26 cellular contexts compared by ENCODE assay signal in genomic region chr18:48682768-48683167, GRCh38.
"Had no signal": no experiment of that assay in that cellular context is flagged by ENCODE, and none has a peak within 500 bp of the region (broad histone marks: within the 10 kb centered on the region; RNA-seq: fewer than 3 reads in every experiment).

No MANE protein-coding gene starts in this region.

- H3K27ac Mint-ChIP-seq: immature natural killer cell; memory B cell; natural killer cell; progenitor cell of endocrine pancreas; stimulated activated memory B cell treated with anti-CD40 and anti-IgM and Interleukin-4, amounts not matched to agents 10 μg/mL and 1 μg/mL and 100 μg/mL, for 72 hours; stimulated activated naive CD8-positive, alpha-beta T cell treated with anti-CD3 and anti-CD28 coated beads, Interleukin-15, Interleukin-2, amounts not matched to agents 100 ng/mL and 50 ng/mL, for 24 hours had no signal

- H3K9me3 Mint-ChIP-seq: immature natural killer cell; memory B cell; natural killer cell; stimulated activated memory B cell treated with anti-CD40 and anti-IgM and Interleukin-4, amounts not matched to agents 10 μg/mL and 1 μg/mL and 100 μg/mL, for 72 hours; stimulated activated naive CD8-positive, alpha-beta T cell treated with anti-CD3 and anti-CD28 coated beads, Interleukin-15, Interleukin-2, amounts not matched to agents 100 ng/mL and 50 ng/mL, for 24 hours had no signal

- H3K9me3 ChIP-seq: gastroesophageal sphincter, neutrophil, pancreas, right atrium auricular region, suprapubic skin, vagina had no signal

- H3K36me3 Mint-ChIP-seq: immature natural killer cell, natural killer cell had no signal

- H3K4me3 Mint-ChIP-seq: immature natural killer cell; memory B cell; natural killer cell; stimulated activated memory B cell treated with anti-CD40 and anti-IgM and Interleukin-4, amounts not matched to agents 10 μg/mL and 1 μg/mL and 100 μg/mL, for 72 hours; stimulated activated naive CD8-positive, alpha-beta T cell treated with anti-CD3 and anti-CD28 coated beads, Interleukin-15, Interleukin-2, amounts not matched to agents 100 ng/mL and 50 ng/mL, for 24 hours had no signal

- DNase-seq: cerebellar nuclear complex; effector CD4-positive, alpha-beta T cell; foreskin fibroblast; hypothalamus; immature natural killer cell; islet precursor cell; natural killer cell; pancreas; stimulated activated CD4-positive, alpha-beta T cell treated with anti-CD3 and anti-CD28 coated beads, Interleukin-2, amount 100 ng/mL, for 24 hours; stimulated activated CD4-positive, alpha-beta T cell treated with anti-CD3 and anti-CD28 coated beads, Interleukin-4, amount 100 ng/mL, for 24 hours; trophoblast cell had no signal

- H3K4me3 ChIP-seq: dorsolateral prefrontal cortex, gastroesophageal sphincter, lung, pancreas, right atrium auricular region, smooth muscle cell, suprapubic skin, vagina had no signal

- H3K4me1 Mint-ChIP-seq: immature natural killer cell; memory B cell; natural killer cell; stimulated activated memory B cell treated with anti-CD40 and anti-IgM and Interleukin-4, amounts not matched to agents 10 μg/mL and 1 μg/mL and 100 μg/mL, for 72 hours had no signal

- H3K36me3 ChIP-seq: neutrophil, pancreas, suprapubic skin, vagina had no signal

- ATAC-seq: esophagus mucosa; gastroesophageal sphincter; natural killer cell; pancreas; sciatic nerve; stimulated activated memory B cell treated with anti-CD40 and anti-IgM and Interleukin-4, amounts not matched to agents 10 μg/mL and 1 μg/mL and 100 μg/mL, for 72 hours had no signal

- H3K4me1 ChIP-seq: pancreas, vagina had no signal

- H3K27ac ChIP-seq: epithelial cell of prostate, gastroesophageal sphincter, neutrophil, pancreas, right atrium auricular region, suprapubic skin, vagina had no signal

- H3K27me3 Mint-ChIP-seq: memory B cell; progenitor cell of endocrine pancreas; stimulated activated memory B cell treated with anti-CD40 and anti-IgM and Interleukin-4, amounts not matched to agents 10 μg/mL and 1 μg/mL and 100 μg/mL, for 72 hours; stimulated activated naive CD8-positive, alpha-beta T cell treated with anti-CD3 and anti-CD28 coated beads, Interleukin-15, Interleukin-2, amounts not matched to agents 100 ng/mL and 50 ng/mL, for 24 hours had no signal

- H3K27me3 ChIP-seq: dorsolateral prefrontal cortex, gastroesophageal sphincter, neutrophil, pancreas, right atrium auricular region, suprapubic skin, vagina had no signal
